ENCODE assay signal across 1 cellular context in the genomic region with DNA sequence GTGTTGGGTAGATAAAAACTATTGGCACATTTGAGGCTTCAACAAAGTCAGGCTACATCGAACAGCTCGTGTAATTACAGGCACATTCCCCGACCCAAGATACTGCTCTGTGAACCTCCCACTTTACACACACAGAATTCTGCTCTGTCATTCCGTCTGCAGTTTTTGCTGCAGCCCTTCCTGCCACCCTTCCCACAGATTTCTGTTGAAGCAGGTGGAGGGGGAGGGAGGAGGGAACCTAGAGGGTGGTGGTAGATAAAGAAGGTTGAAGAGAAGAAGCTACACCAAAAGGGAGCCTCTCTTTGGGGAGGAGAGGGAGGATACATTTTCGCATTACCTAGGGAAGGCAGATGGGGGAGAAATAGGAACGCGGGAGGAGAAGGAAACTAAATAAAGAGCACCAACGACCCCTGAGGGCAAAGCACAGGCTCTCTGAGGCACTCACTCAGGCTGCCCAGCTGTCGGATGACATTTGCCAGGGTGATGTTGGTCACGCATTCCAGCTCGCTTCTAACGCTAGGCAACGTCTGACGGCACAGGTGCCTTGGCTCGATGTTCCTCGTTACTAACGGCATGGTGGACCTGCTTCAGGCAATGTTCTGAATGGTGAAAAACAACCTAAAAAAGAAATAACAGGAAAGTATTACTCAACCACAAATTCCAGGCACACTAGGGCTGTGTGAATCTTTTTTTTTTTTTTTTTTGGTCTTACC.
A peak's percentile ranks its signal among the peaks of the same experiment; 100 is the strongest.
TF ChIP-seq lines count a peak whose summit lies in the region.

No MANE protein-coding gene starts in this region.

TF ChIP-seq in K562, 482 proteins besides CTCF, POLR2A, EP300 and RAD21 (continued from another document and continues in another):
- TF ChIP-seq, protein P1, sequence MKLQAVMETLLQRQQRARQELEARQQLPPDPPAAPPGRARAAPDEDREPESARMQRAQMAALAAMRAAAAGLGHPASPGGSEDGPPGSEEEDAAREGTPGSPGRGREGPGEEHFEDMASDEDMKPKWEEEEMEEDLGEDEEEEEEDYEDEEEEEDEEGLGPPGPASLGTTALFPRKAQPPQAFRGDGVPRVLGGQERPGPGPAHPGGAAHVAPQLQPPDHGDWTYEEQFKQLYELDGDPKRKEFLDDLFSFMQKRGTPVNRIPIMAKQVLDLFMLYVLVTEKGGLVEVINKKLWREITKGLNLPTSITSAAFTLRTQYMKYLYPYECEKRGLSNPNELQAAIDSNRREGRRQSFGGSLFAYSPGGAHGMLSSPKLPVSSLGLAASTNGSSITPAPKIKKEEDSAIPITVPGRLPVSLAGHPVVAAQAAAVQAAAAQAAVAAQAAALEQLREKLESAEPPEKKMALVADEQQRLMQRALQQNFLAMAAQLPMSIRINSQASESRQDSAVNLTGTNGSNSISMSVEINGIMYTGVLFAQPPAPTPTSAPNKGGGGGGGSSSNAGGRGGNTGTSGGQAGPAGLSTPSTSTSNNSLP (IDR thresholded peaks at IDR 0.05; ENCODE audit: borderline replicate concordance, low read depth, low read length) = peak; percentile 36; the same call in 1 of the 2 replicates
- TF ChIP-seq NKRF (IDR thresholded peaks at IDR 0.05; ENCODE audit: borderline replicate concordance) (peak; percentile 60; the same call in 1 of the 2 replicates), ZFPM2 (CRISPR knock-in tag; IDR thresholded peaks at IDR 0.05) (no peak), SRF (CRISPR knock-in tag; IDR thresholded peaks at IDR 0.05) (peak in 1 of 2 experiments; percentile 80; a peak in 1 of 4 replicates), FOXM1 (IDR thresholded peaks at IDR 0.05; ENCODE audit: low read depth) (0 out of 2 replicates have a peak, but pooled peaks have one; percentile 44), FOXM1 (CRISPR knock-in tag; IDR thresholded peaks at IDR 0.05; ENCODE audit: low read depth) (no peak), MTA3 (IDR thresholded peaks at IDR 0.05; ENCODE audit: borderline replicate concordance) (peak; percentile 88; the same call in 1 of the 2 replicates), PML (IDR thresholded peaks at IDR 0.05; ENCODE audit: low read length) (0 out of 2 replicates have a peak, but pooled peaks have one; percentile 32), SMC3 (conservative IDR thresholded peaks at IDR 0.05; ENCODE audit: insufficient read depth, low read depth, low read length) (0 out of 2 replicates have a peak, but pooled peaks have one; percentile 5), NONO (IDR thresholded peaks at IDR 0.05; ENCODE audit: low read depth in 2 of 2, low read length in 1 of 2) (no peak), RBM15 (IDR thresholded peaks at IDR 0.05; ENCODE audit: insufficient read depth, low read length) (no peak), CTBP1 (IDR thresholded peaks at IDR 0.05; ENCODE audit: borderline replicate concordance) (peak; percentile 98), L3MBTL2 (IDR thresholded peaks at IDR 0.05) (peak; percentile 93), MAZ (CRISPR knock-in tag; conservative IDR thresholded peaks at IDR 0.05 in 1 of 2, IDR thresholded peaks at IDR 0.05 in 1 of 2) (peak; percentile 55 to 93; a peak in 2 of 4 replicates), DACH1 (IDR thresholded peaks at IDR 0.05; ENCODE audit: partially characterized antibody) (no peak), STAT5B (CRISPR knock-in tag; IDR thresholded peaks at IDR 0.05) (no peak), ZNF384 (IDR thresholded peaks at IDR 0.05; ENCODE audit: low read depth, low read length) (peak; percentile 13; the same call in 1 of the 2 replicates), ZSCAN29 (IDR thresholded peaks at IDR 0.05) (peak; percentile 39; the same call in 1 of the 2 replicates), C11orf30 (IDR thresholded peaks at IDR 0.05; ENCODE audit: low read depth) (peak; percentile 96), MIER1 (IDR thresholded peaks at IDR 0.05; ENCODE audit: low read depth) (no peak), CREB1 (IDR thresholded peaks at IDR 0.05) (peak; percentile 37; the same call in 1 of the 2 replicates), CREB1 (CRISPR knock-in tag; IDR thresholded peaks at IDR 0.05) (no peak), ATF4 (CRISPR knock-in tag; IDR thresholded peaks at IDR 0.05) (no peak), TRIM24 (IDR thresholded peaks at IDR 0.05) (peak; percentile 33 to 82; a peak in 3 of 4 replicates), ZBTB2 (IDR thresholded peaks at IDR 0.05) (peak; percentile 87; the same call in 1 of the 2 replicates), ZNF75A (CRISPR knock-in tag; IDR thresholded peaks at IDR 0.05) (no peak), CEBPZ (IDR thresholded peaks at IDR 0.05; ENCODE audit: borderline replicate concordance, low read depth, low read length) (no peak), ZEB2 (IDR thresholded peaks at IDR 0.05) (peak; percentile 95), MYC (IDR thresholded peaks at IDR 0.05; ENCODE audit: low read depth, low read length) (peak; percentile 85), MYC (CRISPR knock-in tag; IDR thresholded peaks at IDR 0.05; ENCODE audit: borderline replicate concordance, low read depth) (no peak), RHOXF2B (CRISPR knock-in tag; conservative IDR thresholded peaks at IDR 0.05) (no peak), FOXK2 (conservative IDR thresholded peaks at IDR 0.05 in 1 of 2, IDR thresholded peaks at IDR 0.05 in 1 of 2; ENCODE audit: low read depth in 2 of 2) (peak in 1 of 2 experiments; percentile 30; a peak in 1 of 4 replicates), ASH1L (IDR thresholded peaks at IDR 0.05; ENCODE audit: borderline replicate concordance, low read depth, partially characterized antibody) (no peak), MBD1 (CRISPR knock-in tag; IDR thresholded peaks at IDR 0.05) (no peak), NCOA2 (IDR thresholded peaks at IDR 0.05; ENCODE audit: partially characterized antibody in 2 of 2) (no peak), ESRRB (CRISPR knock-in tag; IDR thresholded peaks at IDR 0.05; ENCODE audit: borderline replicate concordance) (no peak), SREBF1 (IDR thresholded peaks at IDR 0.05; ENCODE audit: borderline replicate concordance, low read depth, low read length) (no peak), BRD9 (IDR thresholded peaks at IDR 0.05; ENCODE audit: low read depth, partially characterized antibody) (peak; percentile 45), ZNF668 (CRISPR knock-in tag; IDR thresholded peaks at IDR 0.05) (no peak)
- TF ChIP-seq, protein P2, sequence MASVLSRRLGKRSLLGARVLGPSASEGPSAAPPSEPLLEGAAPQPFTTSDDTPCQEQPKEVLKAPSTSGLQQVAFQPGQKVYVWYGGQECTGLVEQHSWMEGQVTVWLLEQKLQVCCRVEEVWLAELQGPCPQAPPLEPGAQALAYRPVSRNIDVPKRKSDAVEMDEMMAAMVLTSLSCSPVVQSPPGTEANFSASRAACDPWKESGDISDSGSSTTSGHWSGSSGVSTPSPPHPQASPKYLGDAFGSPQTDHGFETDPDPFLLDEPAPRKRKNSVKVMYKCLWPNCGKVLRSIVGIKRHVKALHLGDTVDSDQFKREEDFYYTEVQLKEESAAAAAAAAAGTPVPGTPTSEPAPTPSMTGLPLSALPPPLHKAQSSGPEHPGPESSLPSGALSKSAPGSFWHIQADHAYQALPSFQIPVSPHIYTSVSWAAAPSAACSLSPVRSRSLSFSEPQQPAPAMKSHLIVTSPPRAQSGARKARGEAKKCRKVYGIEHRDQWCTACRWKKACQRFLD (CRISPR knock-in tag; IDR thresholded peaks at IDR 0.05) = 0 out of 2 replicates have a peak, but pooled peaks have one; percentile 64
- TF ChIP-seq, protein P3, sequence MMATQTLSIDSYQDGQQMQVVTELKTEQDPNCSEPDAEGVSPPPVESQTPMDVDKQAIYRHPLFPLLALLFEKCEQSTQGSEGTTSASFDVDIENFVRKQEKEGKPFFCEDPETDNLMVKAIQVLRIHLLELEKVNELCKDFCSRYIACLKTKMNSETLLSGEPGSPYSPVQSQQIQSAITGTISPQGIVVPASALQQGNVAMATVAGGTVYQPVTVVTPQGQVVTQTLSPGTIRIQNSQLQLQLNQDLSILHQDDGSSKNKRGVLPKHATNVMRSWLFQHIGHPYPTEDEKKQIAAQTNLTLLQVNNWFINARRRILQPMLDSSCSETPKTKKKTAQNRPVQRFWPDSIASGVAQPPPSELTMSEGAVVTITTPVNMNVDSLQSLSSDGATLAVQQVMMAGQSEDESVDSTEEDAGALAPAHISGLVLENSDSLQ (IDR thresholded peaks at IDR 0.05) = peak; percentile 34
- TF ChIP-seq, protein P4, sequence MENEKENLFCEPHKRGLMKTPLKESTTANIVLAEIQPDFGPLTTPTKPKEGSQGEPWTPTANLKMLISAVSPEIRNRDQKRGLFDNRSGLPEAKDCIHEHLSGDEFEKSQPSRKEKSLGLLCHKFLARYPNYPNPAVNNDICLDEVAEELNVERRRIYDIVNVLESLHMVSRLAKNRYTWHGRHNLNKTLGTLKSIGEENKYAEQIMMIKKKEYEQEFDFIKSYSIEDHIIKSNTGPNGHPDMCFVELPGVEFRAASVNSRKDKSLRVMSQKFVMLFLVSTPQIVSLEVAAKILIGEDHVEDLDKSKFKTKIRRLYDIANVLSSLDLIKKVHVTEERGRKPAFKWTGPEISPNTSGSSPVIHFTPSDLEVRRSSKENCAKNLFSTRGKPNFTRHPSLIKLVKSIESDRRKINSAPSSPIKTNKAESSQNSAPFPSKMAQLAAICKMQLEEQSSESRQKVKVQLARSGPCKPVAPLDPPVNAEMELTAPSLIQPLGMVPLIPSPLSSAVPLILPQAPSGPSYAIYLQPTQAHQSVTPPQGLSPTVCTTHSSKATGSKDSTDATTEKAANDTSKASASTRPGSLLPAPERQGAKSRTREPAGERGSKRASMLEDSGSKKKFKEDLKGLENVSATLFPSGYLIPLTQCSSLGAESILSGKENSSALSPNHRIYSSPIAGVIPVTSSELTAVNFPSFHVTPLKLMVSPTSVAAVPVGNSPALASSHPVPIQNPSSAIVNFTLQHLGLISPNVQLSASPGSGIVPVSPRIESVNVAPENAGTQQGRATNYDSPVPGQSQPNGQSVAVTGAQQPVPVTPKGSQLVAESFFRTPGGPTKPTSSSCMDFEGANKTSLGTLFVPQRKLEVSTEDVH (IDR thresholded peaks at IDR 0.05; ENCODE audit: low read depth, partially characterized antibody) = peak; percentile 63
